In genomic region chr4:40199999-40200880, GRCh38 we compare ENCODE assay signal across 1 cellular context.
TF ChIP-seq lines count a peak whose summit lies in the region.

No MANE protein-coding gene starts in this region.

TF ChIP-seq in liver, 16 proteins besides CTCF, POLR2A, EP300 and RAD21 (continued from another document):
- TF ChIP-seq REST (IDR thresholded peaks at IDR 0.05), result peak; percentile 45
